1 cellular context compared by ENCODE assay signal in genomic region chr6:35342258-35343091, GRCh38.
A peak's percentile ranks its signal among the peaks of the same experiment; 100 is the strongest.
TF ChIP-seq lines count a peak whose summit lies in the region.

Gene PPARD, plus strand, starts transcription at chr6:35342558. Its CDS starts 68,530 bp downstream, at chr6:35411088.

TF ChIP-seq in K562, 482 proteins besides CTCF, POLR2A, EP300 and RAD21 (continued from another document and continues in another):
- TF ChIP-seq IRF2 (CRISPR knock-in tag; IDR thresholded peaks at IDR 0.05) (no peak), CREB5 (CRISPR knock-in tag; IDR thresholded peaks at IDR 0.05) (no peak), ZNF785 (CRISPR knock-in tag; IDR thresholded peaks at IDR 0.05) (no peak), TBP (optimal IDR thresholded peaks at IDR 0.05; ENCODE audit: low read depth, low read length) (peak; percentile 41), NFRKB (IDR thresholded peaks at IDR 0.05; ENCODE audit: low read depth) (no peak), ZBTB7A (IDR thresholded peaks at IDR 0.05; ENCODE audit: borderline replicate concordance, control insufficient read depth, low read depth, low read length) (0 out of 2 replicates have a peak, but pooled peaks have one; percentile 63), PRPF4 (IDR thresholded peaks at IDR 0.05; ENCODE audit: insufficient read depth, low read depth, low read length, poor library complexity, severe bottlenecking) (no peak), MTA2 (IDR thresholded peaks at IDR 0.05; ENCODE audit: low read depth) (no peak), ZNF707 (CRISPR knock-in tag; conservative IDR thresholded peaks at IDR 0.05) (no peak), ZNF140 (CRISPR knock-in tag; IDR thresholded peaks at IDR 0.05) (no peak), RNF2 (IDR thresholded peaks at IDR 0.05) (peak; percentile 46; the same call in 1 of the 2 replicates), MCM5 (IDR thresholded peaks at IDR 0.05; ENCODE audit: low read depth) (no peak), ESRRB (CRISPR knock-in tag; IDR thresholded peaks at IDR 0.05; ENCODE audit: borderline replicate concordance) (no peak), C11orf30 (IDR thresholded peaks at IDR 0.05; ENCODE audit: low read depth) (no peak), MTA3 (IDR thresholded peaks at IDR 0.05; ENCODE audit: borderline replicate concordance) (peak; percentile 62; the same call in 1 of the 2 replicates), NR1H2 (CRISPR knock-in tag; IDR thresholded peaks at IDR 0.05) (peak; percentile 24; the same call in 1 of the 2 replicates), ZNF507 (tag; conservative IDR thresholded peaks at IDR 0.05) (no peak), ZNF586 (CRISPR knock-in tag; conservative IDR thresholded peaks at IDR 0.05) (no peak), SPI1 (IDR thresholded peaks at IDR 0.05; ENCODE audit: borderline replicate concordance, low read depth, low read length) (no peak), NR0B1 (IDR thresholded peaks at IDR 0.05; ENCODE audit: partially characterized antibody) (no peak), ZKSCAN3 (CRISPR knock-in tag; IDR thresholded peaks at IDR 0.05) (no peak), NCOR1 (IDR thresholded peaks at IDR 0.05) (no peak), POLR3G (IDR thresholded peaks at IDR 0.05; ENCODE audit: extremely low read depth, insufficient read length, insufficient replicate concordance) (no peak), CREB3 (tag; conservative IDR thresholded peaks at IDR 0.05; ENCODE audit: low read depth) (no peak), ZBTB49 (CRISPR knock-in tag; IDR thresholded peaks at IDR 0.05; ENCODE audit: borderline replicate concordance) (no peak), ZNF696 (CRISPR knock-in tag; conservative IDR thresholded peaks at IDR 0.05) (no peak), RBM34 (IDR thresholded peaks at IDR 0.05; ENCODE audit: borderline replicate concordance, insufficient read depth, low read length) (0 out of 2 replicates have a peak, but pooled peaks have one; percentile 62), FOXJ2 (tag; IDR thresholded peaks at IDR 0.05) (no peak), RERE (CRISPR knock-in tag; IDR thresholded peaks at IDR 0.05; ENCODE audit: borderline replicate concordance) (no peak), ZNF274 (IDR thresholded peaks at IDR 0.05; ENCODE audit: borderline replicate concordance, low read depth, low read length) (no peak), ETS2 (tag; IDR thresholded peaks at IDR 0.05; ENCODE audit: borderline replicate concordance, poor library complexity, severe bottlenecking) (no peak), HBP1 (CRISPR knock-in tag; IDR thresholded peaks at IDR 0.05) (no peak), BRCA1 (IDR thresholded peaks at IDR 0.05) (no peak), BRCA1 (CRISPR knock-in tag; IDR thresholded peaks at IDR 0.05) (no peak), PHB2 (IDR thresholded peaks at IDR 0.05; ENCODE audit: low read depth) (no peak), ZNF347 (CRISPR knock-in tag; IDR thresholded peaks at IDR 0.05; ENCODE audit: low read depth) (no peak), POU5F1 (IDR thresholded peaks at IDR 0.05; ENCODE audit: borderline replicate concordance, low read depth, low read length, partially characterized antibody) (no peak), SREBF1 (IDR thresholded peaks at IDR 0.05; ENCODE audit: borderline replicate concordance, low read depth, low read length) (0 out of 2 replicates have a peak, but pooled peaks have one; percentile 54)
- TF ChIP-seq, protein P1, sequence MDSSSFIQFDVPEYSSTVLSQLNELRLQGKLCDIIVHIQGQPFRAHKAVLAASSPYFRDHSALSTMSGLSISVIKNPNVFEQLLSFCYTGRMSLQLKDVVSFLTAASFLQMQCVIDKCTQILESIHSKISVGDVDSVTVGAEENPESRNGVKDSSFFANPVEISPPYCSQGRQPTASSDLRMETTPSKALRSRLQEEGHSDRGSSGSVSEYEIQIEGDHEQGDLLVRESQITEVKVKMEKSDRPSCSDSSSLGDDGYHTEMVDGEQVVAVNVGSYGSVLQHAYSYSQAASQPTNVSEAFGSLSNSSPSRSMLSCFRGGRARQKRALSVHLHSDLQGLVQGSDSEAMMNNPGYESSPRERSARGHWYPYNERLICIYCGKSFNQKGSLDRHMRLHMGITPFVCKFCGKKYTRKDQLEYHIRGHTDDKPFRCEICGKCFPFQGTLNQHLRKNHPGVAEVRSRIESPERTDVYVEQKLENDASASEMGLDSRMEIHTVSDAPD (CRISPR knock-in tag; IDR thresholded peaks at IDR 0.05), result no peak
- TF ChIP-seq, protein P2, sequence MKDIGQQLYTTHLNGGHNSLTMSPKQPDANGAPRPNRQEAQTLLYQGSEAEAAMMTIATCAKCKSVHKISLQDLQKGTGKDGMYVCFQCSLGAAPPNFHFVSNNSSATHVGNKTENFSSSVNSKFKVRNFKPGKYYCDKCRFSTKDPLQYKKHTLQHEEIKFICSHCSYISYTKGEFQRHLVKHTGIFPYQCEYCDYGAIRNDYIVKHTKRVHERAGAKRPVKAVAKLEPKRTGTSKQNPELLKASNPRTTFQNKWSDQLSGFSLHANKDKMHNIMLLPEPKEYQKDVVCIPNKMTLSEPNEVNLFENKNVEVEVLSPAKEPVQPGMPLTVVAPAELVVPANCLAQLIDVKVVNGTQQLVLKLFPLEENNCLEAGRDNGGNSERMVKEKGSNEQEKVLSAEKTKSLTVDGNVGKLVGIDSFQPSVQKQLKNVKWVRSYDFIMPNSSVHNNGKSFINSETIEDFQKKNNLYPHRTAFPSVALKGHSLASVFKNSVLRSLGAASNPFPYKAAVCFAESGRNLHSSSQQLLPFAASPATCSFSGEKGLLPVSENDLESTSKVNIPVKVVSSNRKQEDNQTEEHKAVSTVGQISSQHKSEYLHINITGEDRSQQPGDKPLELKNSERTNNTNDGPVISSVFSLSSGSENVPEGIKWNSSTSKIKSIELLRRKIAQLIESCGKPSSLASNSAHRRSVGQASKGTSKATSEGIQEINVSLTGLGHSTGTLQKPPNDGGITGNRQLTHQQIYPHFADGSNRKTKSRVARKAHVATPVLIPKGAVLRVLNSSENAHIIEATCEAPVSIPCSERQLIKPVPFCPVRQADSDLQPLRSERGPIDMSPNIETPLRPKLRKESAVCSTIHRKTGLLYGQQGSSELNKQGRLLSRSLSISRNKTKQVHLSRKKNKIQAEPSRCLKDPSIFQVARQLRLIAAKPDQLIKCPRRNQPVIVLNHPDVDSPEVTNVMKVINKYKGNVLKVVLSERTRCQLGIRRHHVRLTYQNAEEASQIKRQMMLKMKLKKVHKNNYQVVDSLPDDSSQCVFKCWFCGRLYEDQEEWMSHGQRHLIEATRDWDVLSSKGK (CRISPR knock-in tag; IDR thresholded peaks at IDR 0.05), result no peak
- TF ChIP-seq, protein P3, sequence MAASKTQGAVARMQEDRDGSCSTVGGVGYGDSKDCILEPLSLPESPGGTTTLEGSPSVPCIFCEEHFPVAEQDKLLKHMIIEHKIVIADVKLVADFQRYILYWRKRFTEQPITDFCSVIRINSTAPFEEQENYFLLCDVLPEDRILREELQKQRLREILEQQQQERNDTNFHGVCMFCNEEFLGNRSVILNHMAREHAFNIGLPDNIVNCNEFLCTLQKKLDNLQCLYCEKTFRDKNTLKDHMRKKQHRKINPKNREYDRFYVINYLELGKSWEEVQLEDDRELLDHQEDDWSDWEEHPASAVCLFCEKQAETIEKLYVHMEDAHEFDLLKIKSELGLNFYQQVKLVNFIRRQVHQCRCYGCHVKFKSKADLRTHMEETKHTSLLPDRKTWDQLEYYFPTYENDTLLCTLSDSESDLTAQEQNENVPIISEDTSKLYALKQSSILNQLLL (CRISPR knock-in tag; IDR thresholded peaks at IDR 0.05; ENCODE audit: borderline replicate concordance), result no peak
- TF ChIP-seq, protein P4, sequence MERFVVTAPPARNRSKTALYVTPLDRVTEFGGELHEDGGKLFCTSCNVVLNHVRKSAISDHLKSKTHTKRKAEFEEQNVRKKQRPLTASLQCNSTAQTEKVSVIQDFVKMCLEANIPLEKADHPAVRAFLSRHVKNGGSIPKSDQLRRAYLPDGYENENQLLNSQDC (CRISPR knock-in tag; IDR thresholded peaks at IDR 0.05), result no peak
